ENCODE assay signal across 16 cellular contexts in the genomic region with DNA sequence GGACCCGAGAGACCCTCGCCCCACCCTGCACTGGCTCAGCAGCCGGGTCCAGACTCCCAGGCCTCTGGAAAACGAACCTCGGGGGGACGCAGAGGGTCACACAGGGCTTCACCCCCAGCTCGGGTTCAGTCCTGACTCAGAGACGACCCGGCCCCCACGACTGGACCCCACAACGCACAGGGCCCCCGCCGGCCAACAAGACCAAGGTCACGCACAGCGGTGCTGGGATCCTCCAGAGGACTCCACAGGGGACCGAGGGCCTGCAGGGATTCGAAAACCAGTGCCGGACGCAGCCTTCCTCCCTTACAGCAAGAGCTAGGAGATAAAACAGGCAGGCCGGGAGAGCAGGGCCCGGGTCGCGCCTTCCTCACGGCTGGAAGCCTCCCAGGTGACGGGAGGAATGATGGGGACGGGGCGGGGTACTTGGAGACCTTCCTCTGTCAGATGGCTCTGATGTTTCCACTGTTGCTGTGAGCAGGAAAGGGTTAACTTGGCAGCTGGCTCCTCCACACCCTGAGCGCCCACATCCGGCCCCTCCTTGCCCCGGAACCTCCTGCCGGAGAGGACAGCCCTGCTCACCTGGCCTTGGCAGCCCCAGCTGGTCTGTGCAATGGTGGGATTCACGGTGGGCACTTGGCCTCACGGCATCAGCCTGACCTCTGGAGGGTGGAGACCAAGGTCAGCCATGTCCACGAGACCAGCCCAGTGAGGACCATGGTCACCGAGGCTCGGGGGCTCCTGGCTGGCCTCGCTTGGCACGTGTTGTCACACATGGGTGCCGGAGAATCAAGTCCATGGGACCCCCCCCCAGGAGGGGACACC. TPM values are rescaled to one million over a fixed set of nuclear protein-coding genes. Genes with fewer than 3 reads are reported as not detected.
DNase-seq lines count a peak whose midpoint lies in the region; ATAC-seq lines count a peak whose summit lies in the region.
"Had no signal": no experiment of that assay in that cellular context is flagged by ENCODE, and none has a peak within 500 bp of the region (broad histone marks: within the 10 kb centered on the region; RNA-seq: fewer than 3 reads in every experiment).

No MANE protein-coding gene starts in this region.

- peaks cover 10% of the 10 kb centered on the region for H3K4me1 Mint-ChIP-seq in T-helper 17 cell
- peaks cover 5% of the 10 kb centered on the region for H3K4me1 Mint-ChIP-seq in memory B cell
- H3K4me1 Mint-ChIP-seq: activated CD8-positive, alpha-beta memory T cell treated with anti-CD3 and anti-CD28 coated beads, Interleukin-2, amount 10 ng/mL, durations not matched to agents 7 days and 5 days had no signal

- DNase-seq in activated CD4-positive, CD25-positive, alpha-beta regulatory T cell treated with anti-CD3 and anti-CD28 coated beads, Interleukin-2, amount 50 U/mL, for 72 hours = peak; percentile 59
- DNase-seq in T-helper 17 cell (no peak), memory B cell (ENCODE audit: low spot score in 2 of 2) (no peak), hepatic stellate cell (ENCODE audit: low spot score) (no peak), NCI-H226 (no peak)
- DNase-seq: activated CD8-positive, alpha-beta memory T cell treated with anti-CD3 and anti-CD28 coated beads, Interleukin-2, amount 10 ng/mL, durations not matched to agents 7 days and 5 days; EL; KBM-7; NCI-H2107; T1000 had no signal

- H3K9ac ChIP-seq in ES-I3 (ENCODE audit: low read depth, low read length) = peak overlapping the region; percentile 7; the same call in 1 of the 2 replicates

- H3K27ac Mint-ChIP-seq in T-helper 17 cell (no peak overlapping the region), memory B cell (no peak overlapping the region)
- H3K27ac Mint-ChIP-seq: activated CD8-positive, alpha-beta memory T cell treated with anti-CD3 and anti-CD28 coated beads, Interleukin-2, amount 10 ng/mL, durations not matched to agents 7 days and 5 days had no signal

- no peaks in the 10 kb centered on the region for H3K9me3 Mint-ChIP-seq in memory B cell

- peaks cover 11% of the 10 kb centered on the region for H3K4me1 ChIP-seq in ES-I3 (ENCODE audit: insufficient read depth, low read length)

- no peak for ATAC-seq in activated CD4-positive, CD25-positive, alpha-beta regulatory T cell treated with anti-CD3 and anti-CD28 coated beads, Interleukin-2, amount 50 U/mL, for 24 hours
- ATAC-seq in T-helper 17 cell (peak; percentile 54), memory B cell (ENCODE audit: low read depth) (peak; percentile 59), HG02571 (IDR thresholded peaks at IDR 0.05; ENCODE audit: unreplicated experiment) (no peak)
- ATAC-seq: activated CD8-positive, alpha-beta memory T cell treated with anti-CD3 and anti-CD28 coated beads, Interleukin-2, amount 10 ng/mL, durations not matched to agents 7 days and 5 days; left lobe of liver had no signal

- H3K36me3 ChIP-seq in ES-I3 (ENCODE audit: insufficient read depth, low read length) = no peaks in the 10 kb centered on the region
- H3K36me3 ChIP-seq: vagina had no signal

- H3K27me3 Mint-ChIP-seq in T-helper 17 cell (peaks cover 23% of the 10 kb centered on the region), memory B cell (peaks cover 8% of the 10 kb centered on the region)

- H3K36me3 Mint-ChIP-seq in T-helper 17 cell (ENCODE audit: low read depth) = peaks cover 3% of the 10 kb centered on the region
- H3K36me3 Mint-ChIP-seq in memory B cell = no peaks in the 10 kb centered on the region
- H3K36me3 Mint-ChIP-seq: activated CD8-positive, alpha-beta memory T cell treated with anti-CD3 and anti-CD28 coated beads, Interleukin-2, amount 10 ng/mL, durations not matched to agents 7 days and 5 days had no signal

- H3K9me3 ChIP-seq in ES-I3 (ENCODE audit: control insufficient read depth, insufficient read depth, low read length) (no peaks in the 10 kb centered on the region), T-helper 17 cell (ENCODE audit: control insufficient read depth, low read length, poor library complexity, severe bottlenecking) (no peaks in the 10 kb centered on the region)
- H3K9me3 ChIP-seq: vagina had no signal

- peak overlapping the region; percentile 61 for H3K4me3 Mint-ChIP-seq in T-helper 17 cell
- H3K4me3 Mint-ChIP-seq in memory B cell = no peak overlapping the region
- H3K4me3 Mint-ChIP-seq: activated CD8-positive, alpha-beta memory T cell treated with anti-CD3 and anti-CD28 coated beads, Interleukin-2, amount 10 ng/mL, durations not matched to agents 7 days and 5 days had no signal

RNA-seq across cellular contexts. Expression of a gene that starts 46.2 kb away (rescaled TPM):
- not detected for total RNA-seq in T-helper 17 cell
- total RNA-seq: activated CD8-positive, alpha-beta memory T cell treated with anti-CD3 and anti-CD28 coated beads, Interleukin-2, amount 10 ng/mL, durations not matched to agents 7 days and 5 days; fibroblast of villous mesenchyme; left lobe of liver had no signal

Comparison
In these comparisons a context has a peak if more than half of its experiments do, and no peak if none do; other contexts are left out.
1. ATAC-seq: peak in T-helper 17 cell (single experiment) and memory B cell (single experiment); none in activated CD4-positive, CD25-positive, alpha-beta regulatory T cell treated with anti-CD3 and anti-CD28 coated beads, Interleukin-2, amount 50 U/mL, for 24 hours (0 of 2) and HG02571 (single experiment).